In genomic region chr2:148022351-148022750, GRCh38 we compare ENCODE assay signal across 8 cellular contexts. TPM values are rescaled to one million over a fixed set of nuclear protein-coding genes. Genes with fewer than 3 reads are reported as not detected.
DNase-seq lines count a peak whose midpoint lies in the region; ATAC-seq and TF ChIP-seq lines count a peak whose summit lies in the region.
"Had no signal": no experiment of that assay in that cellular context is flagged by ENCODE, and none has a peak within 500 bp of the region (broad histone marks: within the 10 kb centered on the region; RNA-seq: fewer than 3 reads in every experiment).

No MANE protein-coding gene starts in this region.

- intact Hi-C loops in sciatic nerve (cut with DNase I): no loop called here

- H3K9me3 ChIP-seq in skeletal muscle tissue (ENCODE audit: control insufficient read depth in 3 of 3, low read length in 3 of 3): no peaks in the 10 kb centered on the region

- no peak for ATAC-seq in sciatic nerve
- ATAC-seq in GM19467 (IDR thresholded peaks at IDR 0.05; ENCODE audit: unreplicated experiment): no peak
- no peak for ATAC-seq in GM19324 (IDR thresholded peaks at IDR 0.05; ENCODE audit: low FRiP score, unreplicated experiment)

- H3K4me3 ChIP-seq in HFF-Myc (replicated peaks; ENCODE audit: low read depth, low read length) (peak overlapping the region; percentile 78), WI38 (ENCODE audit: low read depth, low read length) (peak overlapping the region; percentile 98), fibroblast of pulmonary artery (replicated peaks; ENCODE audit: low read depth, low read length) (peak overlapping the region; percentile 95), skeletal muscle tissue (ENCODE audit: low read length in 3 of 3) (peak overlapping the region; percentile 91 to 95 (median 94))

- no peak for TF ChIP-seq CTCF in HFF-Myc (IDR thresholded peaks at IDR 0.05; ENCODE audit: low read depth, low read length, missing control alignments)
- no peak for TF ChIP-seq CTCF in WI38 (IDR thresholded peaks at IDR 0.05; ENCODE audit: low read depth, low read length)
- TF ChIP-seq CTCF in fibroblast of pulmonary artery (IDR thresholded peaks at IDR 0.05; ENCODE audit: low read length, missing control alignments): no peak

- DNase-seq in HFF-Myc (ENCODE audit: extremely low read depth, low read depth): no peak
- DNase-seq in fibroblast of pulmonary artery (ENCODE audit: low read depth): no peak
- DNase-seq in sciatic nerve (ENCODE audit: low spot score): no peak
- DNase-seq: NCI-H187 had no signal

- H3K27me3 ChIP-seq in skeletal muscle tissue (ENCODE audit: control insufficient read depth in 3 of 3, insufficient read depth in 3 of 3, low read length in 3 of 3): no peaks in the 10 kb centered on the region

- peak overlapping the region; percentile 90 to 94 (median 91) for H3K9ac ChIP-seq in skeletal muscle tissue (ENCODE audit: low read depth in 1 of 3, low read length in 3 of 3)

- peak overlapping the region; percentile 95 for H3K27ac ChIP-seq in skeletal muscle tissue (ENCODE audit: low read depth, low read length)

- H3K36me3 ChIP-seq in skeletal muscle tissue (ENCODE audit: control insufficient read depth in 3 of 3, insufficient read depth in 3 of 3, low read length in 3 of 3): no peaks in the 10 kb centered on the region

- H3K4me1 ChIP-seq in skeletal muscle tissue (ENCODE audit: control insufficient read depth in 3 of 3, insufficient read depth in 3 of 3, low read length in 3 of 3): peaks cover 11 to 26% (median 18%) of the 10 kb centered on the region in 3 donors

RNA-seq across cellular contexts. Expression of gene MBD5, which starts 1.5 kb away (rescaled TPM):
- total RNA-seq in skeletal muscle tissue (30.8 TPM), sciatic nerve (72.5 TPM)

RNA-seq across cellular contexts. Expression of gene ORC4, which starts 1.8 kb away (rescaled TPM):
- total RNA-seq in skeletal muscle tissue (32.4 TPM), sciatic nerve (57.3 TPM)
